Comparison of ENCODE assay signal across 7 cellular contexts in the genomic region with DNA sequence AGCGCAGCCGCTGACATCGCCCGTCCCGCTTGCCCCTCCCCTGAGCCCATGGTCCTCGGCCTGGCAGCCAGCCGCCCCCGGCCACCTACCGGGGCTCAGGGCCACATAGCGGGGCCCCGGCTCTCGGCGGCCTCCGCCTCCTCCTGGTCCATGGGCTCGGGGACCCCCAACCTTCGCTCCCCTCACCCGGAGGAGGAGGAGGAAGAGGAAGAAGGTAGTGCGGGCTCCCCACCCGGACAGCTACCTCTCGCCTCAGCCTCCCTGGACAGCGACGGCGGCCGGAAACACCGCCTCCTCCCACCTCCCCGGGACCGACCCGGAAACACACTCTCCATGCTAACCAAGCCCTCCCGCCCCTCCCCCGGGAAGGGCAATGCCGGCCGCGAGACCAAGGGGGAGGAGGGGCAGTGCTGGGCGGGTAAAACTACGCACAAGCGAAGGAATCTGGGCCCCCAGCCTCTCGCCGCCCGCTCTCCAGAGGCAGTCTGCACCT. TPM values are rescaled to one million over a fixed set of nuclear protein-coding genes. Genes with fewer than 3 reads are reported as not detected.
A peak's percentile ranks its signal among the peaks of the same experiment; 100 is the strongest.
DNase-seq lines count a peak whose midpoint lies in the region; ATAC-seq, FAIRE-seq and TF ChIP-seq lines count a peak whose summit lies in the region.

A gene (minus strand): TSS at position 286 of the 493 bp plus-strand sequence. CDS start 2,912 bp downstream, outside the sequence.

- H3K27ac ChIP-seq in DOHH2 (ENCODE audit: low read depth, low read length) (peak within 1 kb of the TSS; percentile 64), K562 (ENCODE audit: extremely low read depth, low read depth, low read length) (peak within 1 kb of the TSS; percentile 98)

- DNase-seq in NOMO-1 treated with dmso at 0.1 percent for 144 hours (lab: John Stamatoyannopoulos, UW; ENCODE audit: unreplicated experiment): peak; percentile 77
- DNase-seq in K562 (ENCODE audit: extremely low read depth in 1 of 4, low spot score in 3 of 4): peak; percentile 92 to 95 (median 94)
- DNase-seq in retina: peak; percentile 99

- intact Hi-C loops in K562 (cut with micrococcal nuclease): loop anchor here (5.0 kb wide), 2 partner anchors 365 to 700 kb away; a partner anchor contains a TSS

- peak; percentile 94 for TF ChIP-seq POLR2A in K562 (conservative IDR thresholded peaks at IDR 0.05)

- TF ChIP-seq CTCF in DOHH2 (IDR thresholded peaks at IDR 0.05; ENCODE audit: low read depth, low read length, poor library complexity, severe bottlenecking) (no peak), K562 (IDR thresholded peaks at IDR 0.05 in 2 of 3, conservative IDR thresholded peaks at IDR 0.05 in 1 of 3; ENCODE audit: insufficient read depth in 2 of 3, low read depth in 1 of 3, low read length in 3 of 3) (no peak; a peak in 1 of 6 replicates)

- ATAC-seq in GM19395 (IDR thresholded peaks at IDR 0.05; ENCODE audit: unreplicated experiment) (peak; percentile 82), HG03432 (IDR thresholded peaks at IDR 0.05; ENCODE audit: unreplicated experiment) (peak; percentile 84), K562 (peak; percentile 94)

- no TSS peak for BruUV-seq in K562 (replicated peaks; lab: Mats Ljungman, UMichigan)

- peaks cover 27% of the 10 kb centered on the region for H3K4me1 ChIP-seq in DOHH2 (ENCODE audit: control insufficient read depth, low read length)
- peaks cover 19 to 36% of the 10 kb centered on the region in 2 experiments for H3K4me1 ChIP-seq in K562 (replicated peaks in 1 of 2; ENCODE audit: control insufficient read depth in 2 of 2, insufficient read depth in 2 of 2, low read length in 2 of 2)

- peak within 1 kb of the TSS; percentile 94 for H3K4me2 ChIP-seq in DOHH2 (ENCODE audit: low read length)
- peak within 1 kb of the TSS; percentile 90 for H3K4me2 ChIP-seq in K562 (ENCODE audit: insufficient read depth, low read length)

- peaks cover 33% of the 10 kb centered on the region for H3K79me2 ChIP-seq in DOHH2 (ENCODE audit: control insufficient read depth, low read length)
- H3K79me2 ChIP-seq in K562 (ENCODE audit: control insufficient read depth, insufficient read depth, low read length): peaks cover 44% of the 10 kb centered on the region

- CTCF ChIA-PET in K562 (lab: Yijun Ruan, JAX; ENCODE audit: low intra/inter-chr PET ratio): no interaction called here

- H3K9me3 ChIP-seq in DOHH2 (ENCODE audit: control insufficient read depth, insufficient read depth, low read length) (no peaks in the 10 kb centered on the region), K562 (replicated peaks; ENCODE audit: control insufficient read depth, insufficient read depth, low read depth, low read length) (no peaks in the 10 kb centered on the region)

- H3F3A ChIP-seq in DOHH2 (ENCODE audit: control insufficient read depth, insufficient read depth): peaks cover 5% of the 10 kb centered on the region

- WGBS in K562 (ENCODE audit: insufficient coverage, low coverage, missing lambda C conversion rate): under 1% methylated on average over 28 of the region's 39 CpGs

- peak within 1 kb of the TSS; percentile 99 for H2AFZ ChIP-seq in K562 (ENCODE audit: low read depth, low read length)

- H3K27me3 ChIP-seq in DOHH2 (ENCODE audit: control insufficient read depth, low read length): no peaks in the 10 kb centered on the region
- H3K27me3 ChIP-seq in K562 (ENCODE audit: control insufficient read depth in 2 of 2, insufficient read depth in 2 of 2, low read length in 2 of 2): no peaks in the 10 kb centered on the region

- POLR2A ChIA-PET in K562 (lab: Yijun Ruan, JAX): interaction anchor here (0.6 to 1.5 kb wide), 12 partner anchors 11 to 367 kb away, joined by 3 to 10 read pairs (median 4); a partner anchor contains a TSS

- peak in 1 of 2 experiments; percentile 41; a peak in 2 of 4 replicates for TF ChIP-seq RAD21 in K562 (CRISPR knock-in tag; conservative IDR thresholded peaks at IDR 0.05 in 1 of 2, IDR thresholded peaks at IDR 0.05 in 1 of 2)

- no peaks in the 10 kb centered on the region for H3K9me1 ChIP-seq in K562 (ENCODE audit: control insufficient read depth, insufficient read depth, low read length)

- TF ChIP-seq EP300 in K562 (IDR thresholded peaks at IDR 0.05; ENCODE audit: low read length): no peak

- peaks cover 22% of the 10 kb centered on the region for H3K36me3 ChIP-seq in DOHH2 (ENCODE audit: control insufficient read depth, low read length)
- H3K36me3 ChIP-seq in K562 (ENCODE audit: control insufficient read depth, insufficient read depth, low read length): peaks cover 43% of the 10 kb centered on the region; the same call in 2 of the 3 replicates

- H3K9me2 ChIP-seq in DOHH2 (replicated peaks; ENCODE audit: control insufficient read depth, low read length): no peaks in the 10 kb centered on the region

- in situ Hi-C loops in K562 (cut with MboI): no loop called here

- H3K9ac ChIP-seq in K562 (ENCODE audit: insufficient read depth in 1 of 2, low read depth in 2 of 2, low read length in 2 of 2): peak within 1 kb of the TSS; percentile 97 to 99

- no peak for FAIRE-seq in K562 (lab: Jason Lieb, UNC)

- H3K4me3 ChIP-seq in DOHH2 (ENCODE audit: low read length) (peak within 1 kb of the TSS; percentile 96), K562 (peak within 1 kb of the TSS; percentile 91), iPS-11a (ENCODE audit: low read depth, low read length) (peak within 1 kb of the TSS; percentile 86)

- H4K20me1 ChIP-seq in DOHH2 (ENCODE audit: control insufficient read depth, insufficient read depth, low read depth, low read length): no peaks in the 10 kb centered on the region
- H4K20me1 ChIP-seq in K562 (replicated peaks; ENCODE audit: control insufficient read depth, insufficient read depth, low read length): 0 out of 2 replicates have a peak, but pooled peaks cover 4% of the 10 kb centered on the region

TF ChIP-seq in K562, 482 proteins besides CTCF, POLR2A, EP300 and RAD21 (continues in another document):
- TF ChIP-seq ATF7 (IDR thresholded peaks at IDR 0.05): peak; percentile 69
- no peak for TF ChIP-seq BHLHE40 (IDR thresholded peaks at IDR 0.05; ENCODE audit: low read length)
- 0 out of 2 replicates have a peak, but pooled peaks have one; percentile 5 for TF ChIP-seq ZNF324 (CRISPR knock-in tag; IDR thresholded peaks at IDR 0.05)
- no peak for TF ChIP-seq ZNF23 (CRISPR knock-in tag; IDR thresholded peaks at IDR 0.05)
- peak; percentile 71 to 72 for TF ChIP-seq NRF1 (conservative IDR thresholded peaks at IDR 0.05 in 1 of 2, IDR thresholded peaks at IDR 0.05 in 1 of 2)
- TF ChIP-seq SUPT5H (IDR thresholded peaks at IDR 0.05): peak; percentile 91
- no peak for TF ChIP-seq PTTG1 (tag; IDR thresholded peaks at IDR 0.05; ENCODE audit: low read depth)
- no peak for TF ChIP-seq ZNF146 (CRISPR knock-in tag; IDR thresholded peaks at IDR 0.05; ENCODE audit: unreplicated experiment)
- TF ChIP-seq, protein P1, sequence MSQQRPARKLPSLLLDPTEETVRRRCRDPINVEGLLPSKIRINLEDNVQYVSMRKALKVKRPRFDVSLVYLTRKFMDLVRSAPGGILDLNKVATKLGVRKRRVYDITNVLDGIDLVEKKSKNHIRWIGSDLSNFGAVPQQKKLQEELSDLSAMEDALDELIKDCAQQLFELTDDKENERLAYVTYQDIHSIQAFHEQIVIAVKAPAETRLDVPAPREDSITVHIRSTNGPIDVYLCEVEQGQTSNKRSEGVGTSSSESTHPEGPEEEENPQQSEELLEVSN (IDR thresholded peaks at IDR 0.05; ENCODE audit: borderline replicate concordance in 1 of 2, extremely low read depth in 1 of 2, insufficient read depth in 1 of 2, insufficient read length in 1 of 2, low read depth in 1 of 2, low read length in 1 of 2, poor library complexity in 1 of 2, severe bottlenecking in 1 of 2): peak in 1 of 2 experiments; percentile 35
- TF ChIP-seq RB1 (IDR thresholded peaks at IDR 0.05; ENCODE audit: low read depth): peak; percentile 18
- TF ChIP-seq, protein P2, sequence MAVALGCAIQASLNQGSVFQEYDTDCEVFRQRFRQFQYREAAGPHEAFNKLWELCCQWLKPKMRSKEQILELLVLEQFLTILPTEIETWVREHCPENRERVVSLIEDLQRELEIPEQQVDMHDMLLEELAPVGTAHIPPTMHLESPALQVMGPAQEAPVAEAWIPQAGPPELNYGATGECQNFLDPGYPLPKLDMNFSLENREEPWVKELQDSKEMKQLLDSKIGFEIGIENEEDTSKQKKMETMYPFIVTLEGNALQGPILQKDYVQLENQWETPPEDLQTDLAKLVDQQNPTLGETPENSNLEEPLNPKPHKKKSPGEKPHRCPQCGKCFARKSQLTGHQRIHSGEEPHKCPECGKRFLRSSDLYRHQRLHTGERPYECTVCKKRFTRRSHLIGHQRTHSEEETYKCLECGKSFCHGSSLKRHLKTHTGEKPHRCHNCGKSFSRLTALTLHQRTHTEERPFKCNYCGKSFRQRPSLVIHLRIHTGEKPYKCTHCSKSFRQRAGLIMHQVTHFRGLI (CRISPR knock-in tag; IDR thresholded peaks at IDR 0.05): no peak

RNA-seq across cellular contexts. Expression of the gene that starts here (rescaled TPM):
- total RNA-seq in K562 (2011; cell fraction: chromatin; rRNA removed; ENCODE audit: low replicate concordance): 218 and 257 TPM in 2 replicates
- total RNA-seq in K562 (2011; cell fraction: nucleolus; rRNA removed): 151 and 178 TPM in 2 replicates
- 203 and 242 TPM in 2 replicates for total RNA-seq in K562 (2011; cell fraction: nucleoplasm; rRNA removed)
- 22.7 and 26.9 TPM in 2 replicates for total RNA-seq in K562 (2014; rRNA removed)
- 29.3 and 30.2 TPM in 2 replicates for total RNA-seq in K562 (2014; rRNA removed; fragmentation: Illumina TruSeq; extraction: Trizol)
- 25.0 and 27.4 TPM in 2 replicates for total RNA-seq in K562 (2015; rRNA removed; fragmentation: Illumina TruSeq; extraction: Trizol)
- total RNA-seq in K562 (2021): 32.7 and 33.2 TPM in 2 replicates
- 51.7 and 66.5 TPM in 2 replicates for polyA plus RNA-seq in K562 (2011; rRNA removed)
- polyA plus RNA-seq in K562 (2011; cell fraction: cytosol; rRNA removed): 29.9 and 48.2 TPM in 2 replicates
- polyA plus RNA-seq in K562 (2011; cell fraction: nucleus; rRNA removed): 76.5 and 77.3 TPM in 2 replicates
- 29.4 and 50.6 TPM in 2 replicates for polyA plus RNA-seq in K562 (2012)
- 32.2 and 40.1 TPM in 2 replicates for polyA plus RNA-seq in K562 (2014; fragmentation: Illumina TruSeq; extraction: Trizol)
- polyA plus RNA-seq in K562 (2014; fragmentation: Nextera tagmentation; extraction: Ambion mirVana): 1 to 10 TPM; 2.4 to 5.9 TPM
- polyA plus RNA-seq in K562 (2014; rRNA removed): 23.4 and 28.5 TPM in 2 replicates
- polyA minus RNA-seq in K562 (2011; rRNA and poly(A)+ RNA removed): 84.3 and 87.6 TPM in 2 replicates
- 28.8 and 38.0 TPM in 2 replicates for polyA minus RNA-seq in K562 (2011; cell fraction: cytosol; rRNA and poly(A)+ RNA removed)
- 47.7 and 95.0 TPM in 2 replicates for polyA minus RNA-seq in K562 (2011; cell fraction: nucleus; rRNA and poly(A)+ RNA removed)

Comparison
In these comparisons a context has a peak if more than half of its experiments do, and no peak if none do; other contexts are left out.
1. Peak in every context shown above with its lines: DNase-seq, ATAC-seq, H3K4me3 ChIP-seq and H3K27ac ChIP-seq.